1 cellular context compared by ENCODE assay signal in genomic region chr3:187319699-187320302, GRCh38.
TF ChIP-seq lines count a peak whose summit lies in the region.

No MANE protein-coding gene starts in this region.

TF ChIP-seq in GM12878, 131 proteins besides CTCF, POLR2A, EP300 and RAD21 (continued from another document):
- TF ChIP-seq ZNF687 (IDR thresholded peaks at IDR 0.05) = no peak
- no peak for TF ChIP-seq NFXL1 (IDR thresholded peaks at IDR 0.05; ENCODE audit: borderline replicate concordance)
- no peak for TF ChIP-seq NR2C1 (IDR thresholded peaks at IDR 0.05)
- TF ChIP-seq CBFB (IDR thresholded peaks at IDR 0.05; ENCODE audit: low read depth) = no peak
- TF ChIP-seq SPI1 (IDR thresholded peaks at IDR 0.05; ENCODE audit: borderline replicate concordance, insufficient read depth, low read depth, low read length) = peak; percentile 81
- no peak for TF ChIP-seq KLF5 (IDR thresholded peaks at IDR 0.05; ENCODE audit: partially characterized antibody)
TF ChIP-seq in GM12878: peak in this region for 2.
